ENCODE assay signal across 8 cellular contexts in the genomic region with DNA sequence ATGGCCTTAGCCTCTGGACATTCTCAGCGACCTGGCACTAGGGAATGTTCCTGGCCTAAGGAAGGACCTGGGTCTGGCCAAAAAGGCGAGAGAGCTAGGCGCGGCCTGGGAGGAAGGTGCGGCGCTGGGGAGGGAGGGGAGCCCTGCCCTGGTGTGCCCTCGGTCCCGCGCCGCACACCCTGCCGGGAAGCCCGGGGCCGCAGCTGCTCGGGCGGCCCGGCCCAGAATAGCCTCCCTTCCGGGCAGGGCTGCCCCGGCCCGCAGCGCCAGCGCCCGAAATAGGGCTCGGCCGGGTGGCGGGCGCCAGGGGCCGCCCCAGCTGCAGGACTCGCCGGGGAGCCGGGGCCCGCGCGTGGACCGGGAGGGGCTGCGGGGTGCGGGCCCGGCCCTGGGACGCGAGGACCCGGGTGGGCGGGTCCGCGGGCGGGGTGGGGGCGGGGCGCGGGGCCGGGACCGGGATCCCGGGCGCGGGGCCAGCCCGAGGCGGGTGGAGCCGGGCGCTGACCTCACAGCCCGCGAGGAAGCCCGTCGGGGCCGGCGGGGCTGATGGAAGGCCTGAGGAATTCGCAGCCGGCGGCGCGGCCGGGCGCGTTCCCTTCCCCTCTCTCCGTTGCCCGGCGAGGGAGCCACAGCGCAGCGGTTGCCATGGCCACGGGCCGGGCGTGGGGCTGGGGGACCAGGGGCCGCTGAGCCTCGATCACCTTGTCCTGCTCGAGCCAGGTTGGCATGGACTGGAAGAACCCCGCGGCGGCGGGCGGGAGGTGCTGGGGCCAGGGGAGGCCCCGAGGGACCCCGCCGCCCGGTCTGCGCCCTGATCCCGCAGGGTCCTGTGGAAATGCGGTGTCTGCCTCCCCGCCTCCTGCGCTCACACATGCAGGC. TPM values are rescaled to one million over a fixed set of nuclear protein-coding genes. Genes with fewer than 3 reads are reported as not detected.
A peak's percentile ranks its signal among the peaks of the same experiment; 100 is the strongest.
DNase-seq lines count a peak whose midpoint lies in the region; ATAC-seq, FAIRE-seq and TF ChIP-seq lines count a peak whose summit lies in the region.

No MANE protein-coding gene starts in this region.

- no peak for TF ChIP-seq RAD21 in K562 (CRISPR knock-in tag; conservative IDR thresholded peaks at IDR 0.05 in 1 of 2, IDR thresholded peaks at IDR 0.05 in 1 of 2)

- TF ChIP-seq CTCF in Caco-2 (IDR thresholded peaks at IDR 0.05; ENCODE audit: insufficient read depth in 1 of 2, low read depth in 1 of 2, low read length in 1 of 2, severe bottlenecking in 1 of 2, unreplicated experiment in 1 of 2) (no peak), K562 (IDR thresholded peaks at IDR 0.05 in 2 of 3, conservative IDR thresholded peaks at IDR 0.05 in 1 of 3; ENCODE audit: insufficient read depth in 2 of 3, low read depth in 1 of 3, low read length in 3 of 3) (no peak), prostate gland (IDR thresholded peaks at IDR 0.05) (peak in 1 of 4 experiments; percentile 25)

- 31% methylated on average over 9 of the region's 95 CpGs for WGBS in K562 (ENCODE audit: insufficient coverage, low coverage, missing lambda C conversion rate)
- no CpG with 5 or more reads among the region's 95 CpGs for WGBS in iPS DF 6.9 (ENCODE audit: insufficient coverage, insufficient read length)
- WGBS in prostate gland = 2% methylated on average over 36 of the region's 95 CpGs

- H3K36me3 ChIP-seq in Caco-2 (ENCODE audit: control insufficient read depth, insufficient read depth, low read length) = no peaks in the 10 kb centered on the region
- H3K36me3 ChIP-seq in K562 (ENCODE audit: control insufficient read depth, insufficient read depth, low read length) = no peaks in the 10 kb centered on the region
- H3K36me3 ChIP-seq in iPS DF 6.9 (ENCODE audit: control insufficient read depth, insufficient read depth, low read length) = no peaks in the 10 kb centered on the region
- no peaks in the 10 kb centered on the region for H3K36me3 ChIP-seq in prostate gland

- intact Hi-C loops in Caco-2 (cut with micrococcal nuclease; ENCODE audit: unreplicated experiment) (no loop called here), K562 (cut with micrococcal nuclease) (no loop called here), prostate gland (cut with DNase I) (no loop called here)

- no peaks in the 10 kb centered on the region for H4K20me1 ChIP-seq in K562 (replicated peaks; ENCODE audit: control insufficient read depth, insufficient read depth, low read length)

- peak overlapping the region; percentile 67 for H3K4me3 Mint-ChIP-seq in Caco-2 (ENCODE audit: unreplicated experiment)
- H3K4me3 Mint-ChIP-seq in IgD-negative memory B cell = peak overlapping the region; percentile 67 to 94 (median 86)

- peak overlapping the region; percentile 43 for H3K4me3 ChIP-seq in Caco-2 (ENCODE audit: low read depth, low read length)
- peak overlapping the region; percentile 26 for H3K4me3 ChIP-seq in K562
- H3K4me3 ChIP-seq in iPS DF 6.9 (ENCODE audit: low read length) = peak overlapping the region; percentile 35; the same call in 1 of the 2 replicates
- H3K4me3 ChIP-seq in prostate gland = peak overlapping the region; percentile 22 to 28

- TF ChIP-seq EP300 in K562 (IDR thresholded peaks at IDR 0.05; ENCODE audit: low read length) = no peak

- no peaks in the 10 kb centered on the region for H3K4me1 Mint-ChIP-seq in Caco-2 (ENCODE audit: low read depth, unreplicated experiment)
- H3K4me1 Mint-ChIP-seq in IgD-negative memory B cell = peaks cover 45 to 58% (median 46%) of the 10 kb centered on the region in 3 donors

- H3K9me1 ChIP-seq in K562 (ENCODE audit: control insufficient read depth, insufficient read depth, low read length) = no peaks in the 10 kb centered on the region

- DNase-seq in Caco-2 (peak in 1 of 2 experiments; percentile 74), K562 (ENCODE audit: extremely low read depth in 1 of 4, low spot score in 3 of 4) (peak; percentile 57 to 99 (median 93)), iPS DF 6.9 (ENCODE audit: low read depth, low spot score) (no peak), prostate gland (ENCODE audit: low spot score) (peak; percentile 47)
- no peak for DNase-seq in NK-92 treated with Interleukin-12 subunit alpha and Interleukin-12 subunit beta, amount 100 ng/mL, for 24 hours (lab: John Stamatoyannopoulos, UW)

- peak overlapping the region in 1 of 2 experiments; percentile 85; a peak in 2 of 4 replicates for H3K9ac ChIP-seq in K562 (ENCODE audit: insufficient read depth in 1 of 2, low read depth in 2 of 2, low read length in 2 of 2)

- BruUV-seq in Caco-2 (replicated peaks; lab: Mats Ljungman, UMichigan) (no TSS peak), K562 (replicated peaks; lab: Mats Ljungman, UMichigan) (no TSS peak)

- H3K36me3 Mint-ChIP-seq in Caco-2 (ENCODE audit: insufficient read depth, unreplicated experiment) (no peaks in the 10 kb centered on the region), IgD-negative memory B cell (no peaks in the 10 kb centered on the region)

- CTCF ChIA-PET in Caco-2 (lab: Charles Lee) = interaction anchor here (0.5 to 0.7 kb wide), 2 partner anchors 62 to 128 kb away, joined by 3 read pairs; no protein-coding TSS in a partner anchor
- CTCF ChIA-PET in K562 (lab: Yijun Ruan, JAX; ENCODE audit: low intra/inter-chr PET ratio) = no interaction called here

- H3K27ac ChIP-seq in K562 (ENCODE audit: extremely low read depth, low read depth, low read length) (no peak overlapping the region), iPS DF 6.9 (ENCODE audit: low read length) (no peak overlapping the region), prostate gland (peak overlapping the region; percentile 64 to 73)

- TF ChIP-seq POLR2A in K562 (conservative IDR thresholded peaks at IDR 0.05) (no peak), prostate gland (IDR thresholded peaks at IDR 0.05) (peak; percentile 50)

- no peaks in the 10 kb centered on the region for H3K9me3 Mint-ChIP-seq in Caco-2 (ENCODE audit: unreplicated experiment)
- no peaks in the 10 kb centered on the region for H3K9me3 Mint-ChIP-seq in IgD-negative memory B cell

- H3K27me3 Mint-ChIP-seq in Caco-2 (ENCODE audit: insufficient read depth, unreplicated experiment) = no peaks in the 10 kb centered on the region
- no peaks in the 10 kb centered on the region for H3K27me3 Mint-ChIP-seq in IgD-negative memory B cell

- H3K9me3 ChIP-seq in Caco-2 (no peaks in the 10 kb centered on the region), K562 (replicated peaks; ENCODE audit: control insufficient read depth, insufficient read depth, low read depth, low read length) (no peaks in the 10 kb centered on the region), iPS DF 6.9 (ENCODE audit: control insufficient read depth, insufficient read depth, low read length) (no peaks in the 10 kb centered on the region), prostate gland (no peaks in the 10 kb centered on the region)

- in situ Hi-C loops in K562 (cut with MboI) = no loop called here

- H3K4me2 ChIP-seq in K562 (ENCODE audit: insufficient read depth, low read length) = no peak overlapping the region; the same call in 1 of the 2 replicates

- H3K79me2 ChIP-seq in K562 (ENCODE audit: control insufficient read depth, insufficient read depth, low read length) = no peaks in the 10 kb centered on the region

- POLR2A ChIA-PET in Caco-2 (lab: Charles Lee) (no interaction called here), K562 (lab: Yijun Ruan, JAX) (interaction anchor here (0.5 to 0.9 kb wide), 3 partner anchors 14 to 1015 kb away, joined by 3 to 4 read pairs (median 3); no protein-coding TSS in a partner anchor)

- no peak overlapping the region for H3K27ac Mint-ChIP-seq in Caco-2 (ENCODE audit: unreplicated experiment)
- H3K27ac Mint-ChIP-seq in IgD-negative memory B cell = peak overlapping the region in 2 of 3 donors; percentile 97 to 99

- no peaks in the 10 kb centered on the region; the same call in 1 of the 2 replicates for H3K27me3 ChIP-seq in Caco-2 (replicated peaks; ENCODE audit: control insufficient read depth, insufficient read depth, low read length)
- no peaks in the 10 kb centered on the region for H3K27me3 ChIP-seq in K562 (ENCODE audit: control insufficient read depth in 2 of 2, insufficient read depth in 2 of 2, low read length in 2 of 2)
- H3K27me3 ChIP-seq in iPS DF 6.9 (ENCODE audit: control insufficient read depth, insufficient read depth, low read length) = no peaks in the 10 kb centered on the region
- H3K27me3 ChIP-seq in prostate gland (replicated peaks; ENCODE audit: insufficient read depth) = no peaks in the 10 kb centered on the region

- H2AFZ ChIP-seq in K562 (ENCODE audit: low read depth, low read length) = peak overlapping the region; percentile 82

- FAIRE-seq in K562 (lab: Jason Lieb, UNC) = no peak

- peak; percentile 76 for ATAC-seq in K562
- no peak for ATAC-seq in HG03108 (IDR thresholded peaks at IDR 0.05; ENCODE audit: unreplicated experiment)
- ATAC-seq in GM19023 (IDR thresholded peaks at IDR 0.05; ENCODE audit: unreplicated experiment) = no peak

- H3K4me1 ChIP-seq in Caco-2 (peaks cover 13% of the 10 kb centered on the region), K562 (replicated peaks in 1 of 2; ENCODE audit: control insufficient read depth in 2 of 2, insufficient read depth in 2 of 2, low read length in 2 of 2) (peaks cover 0 to 29% of the 10 kb centered on the region in 2 experiments; a peak in 3 of 5 replicates), iPS DF 6.9 (ENCODE audit: control insufficient read depth, insufficient read depth, low read length) (peaks cover 10% of the 10 kb centered on the region), prostate gland (replicated peaks) (peaks cover 3% of the 10 kb centered on the region)

RNA-seq across cellular contexts. Expression of a gene that starts 18.1 kb away (rescaled TPM):
- total RNA-seq in Caco-2 (2022) (11.3 and 12.8 TPM in 2 replicates), K562 (2014; rRNA removed) (37.3 and 38.9 TPM in 2 replicates), K562 (2014; rRNA removed; fragmentation: Illumina TruSeq; extraction: Trizol) (13.7 and 14.4 TPM in 2 replicates), K562 (2015; rRNA removed; fragmentation: Illumina TruSeq; extraction: Trizol) (10.9 and 12.3 TPM in 2 replicates), K562 (2021) (30.7 and 36.8 TPM in 2 replicates), prostate gland (10 to 100 TPM; 10.6 to 59.6 TPM)
- polyA plus RNA-seq in IgD-negative memory B cell (17.3 TPM), K562 (2011; rRNA removed) (12.7 and 17.9 TPM in 2 replicates), K562 (2014; fragmentation: Illumina TruSeq; extraction: Trizol) (12.5 and 19.4 TPM in 2 replicates), K562 (2014; fragmentation: Nextera tagmentation; extraction: Ambion mirVana) (under 1 TPM; 0.56 to 0.92 TPM), K562 (2014; rRNA removed) (17.5 and 21.9 TPM in 2 replicates)
- total RNA-seq in K562 (2011; cell fraction: chromatin; rRNA removed; ENCODE audit: low replicate concordance) = 20.8 and 58.5 TPM in 2 replicates
- 62.9 and 64.2 TPM in 2 replicates for total RNA-seq in K562 (2011; cell fraction: nucleolus; rRNA removed)
- total RNA-seq in K562 (2011; cell fraction: nucleoplasm; rRNA removed) = 32.2 and 39.5 TPM in 2 replicates
- 12.3 and 31.5 TPM in 2 replicates for polyA plus RNA-seq in K562 (2011; cell fraction: cytosol; rRNA removed)
- 26.9 and 59.7 TPM in 2 replicates for polyA plus RNA-seq in K562 (2011; cell fraction: nucleus; rRNA removed)
- polyA plus RNA-seq in K562 (2012) = 8.8 and 9.6 TPM in 2 replicates
- 12.4 and 23.2 TPM in 2 replicates for polyA minus RNA-seq in K562 (2011; rRNA and poly(A)+ RNA removed)
- 22.2 and 30.9 TPM in 2 replicates for polyA minus RNA-seq in K562 (2011; cell fraction: cytosol; rRNA and poly(A)+ RNA removed)
- polyA minus RNA-seq in K562 (2011; cell fraction: nucleus; rRNA and poly(A)+ RNA removed) = 23.3 and 27.7 TPM in 2 replicates

RNA-seq across cellular contexts. Expression of a gene that starts 36.7 kb away (rescaled TPM):
- total RNA-seq in Caco-2 (2022) (54.1 and 55.2 TPM in 2 replicates), K562 (2014; rRNA removed) (24.0 and 33.4 TPM in 2 replicates), K562 (2014; rRNA removed; fragmentation: Illumina TruSeq; extraction: Trizol) (10.7 and 14.0 TPM in 2 replicates), K562 (2015; rRNA removed; fragmentation: Illumina TruSeq; extraction: Trizol) (16.9 and 20.3 TPM in 2 replicates), K562 (2021) (33.5 and 38.4 TPM in 2 replicates), prostate gland (10 to 100 TPM; 29.2 to 57.4 TPM)
- polyA plus RNA-seq in IgD-negative memory B cell (49.7 TPM), K562 (2011; rRNA removed) (39.4 and 43.6 TPM in 2 replicates), K562 (2014; fragmentation: Illumina TruSeq; extraction: Trizol) (22.3 and 27.0 TPM in 2 replicates), K562 (2014; fragmentation: Nextera tagmentation; extraction: Ambion mirVana) (1 to 10 TPM; 1.3 to 1.8 TPM), K562 (2014; rRNA removed) (29.7 and 36.0 TPM in 2 replicates)
- total RNA-seq in K562 (2011; cell fraction: chromatin; rRNA removed; ENCODE audit: low replicate concordance) = 72.8 and 169 TPM in 2 replicates
- total RNA-seq in K562 (2011; cell fraction: nucleolus; rRNA removed) = 88.1 and 96.7 TPM in 2 replicates
- total RNA-seq in K562 (2011; cell fraction: nucleoplasm; rRNA removed) = 70.5 and 71.8 TPM in 2 replicates
- polyA plus RNA-seq in K562 (2011; cell fraction: cytosol; rRNA removed) = 36.4 and 45.7 TPM in 2 replicates
- 113 and 149 TPM in 2 replicates for polyA plus RNA-seq in K562 (2011; cell fraction: nucleus; rRNA removed)
- 24.6 and 37.9 TPM in 2 replicates for polyA plus RNA-seq in K562 (2012)
- polyA minus RNA-seq in K562 (2011; rRNA and poly(A)+ RNA removed) = 23.3 and 26.9 TPM in 2 replicates
- polyA minus RNA-seq in K562 (2011; cell fraction: cytosol; rRNA and poly(A)+ RNA removed) = 30.8 and 30.9 TPM in 2 replicates
- polyA minus RNA-seq in K562 (2011; cell fraction: nucleus; rRNA and poly(A)+ RNA removed) = 40.8 and 57.1 TPM in 2 replicates

Comparison
In these comparisons a context has a peak if more than half of its experiments do, and no peak if none do; other contexts are left out.
1. DNase-seq: peak in K562 (4 of 4) and prostate gland (single experiment); none in iPS DF 6.9 (single experiment) and NK-92 treated with Interleukin-12 subunit alpha and Interleukin-12 subunit beta, amount 100 ng/mL, for 24 hours (single experiment).
2. H3K27ac ChIP-seq: peak in prostate gland (2 of 2); none in K562 (single experiment) and iPS DF 6.9 (single experiment).
3. Peak in every context shown above with its lines, with median percentiles within 50 percentile points of each other: H3K4me3 ChIP-seq.